8 cellular contexts compared by ENCODE assay signal in the genomic region with DNA sequence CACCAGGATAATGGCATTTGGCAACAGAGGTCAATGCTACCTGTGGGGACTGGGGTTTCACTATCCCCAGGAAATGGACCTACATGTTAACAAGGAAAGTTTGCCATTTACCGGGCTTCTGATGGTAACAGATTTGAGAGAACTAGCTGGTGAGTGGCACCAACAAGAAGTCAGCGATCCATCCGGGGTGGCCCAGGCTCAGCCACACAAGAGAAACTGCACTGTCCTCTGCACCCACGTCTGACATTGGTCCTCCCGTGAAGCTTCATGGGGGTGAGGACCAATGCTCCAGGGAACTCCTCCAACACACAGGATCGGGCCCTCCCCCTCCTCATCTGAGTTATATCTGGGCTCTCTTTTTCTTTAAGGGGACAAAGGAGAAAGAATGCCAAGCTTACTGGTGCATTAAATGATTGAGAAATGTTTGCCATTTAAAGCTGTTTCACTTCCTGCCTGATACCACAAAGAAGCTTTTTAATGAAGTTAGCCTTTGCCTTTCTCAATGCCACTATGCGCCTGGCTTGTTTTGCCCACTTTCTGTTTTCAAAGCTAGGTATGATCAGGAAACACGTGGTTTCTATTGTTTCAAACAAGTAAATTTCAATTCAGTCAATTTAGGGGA.
A peak's percentile ranks its signal among the peaks of the same experiment; 100 is the strongest.
DNase-seq lines count a peak whose midpoint lies in the region; ATAC-seq and TF ChIP-seq lines count a peak whose summit lies in the region.

No MANE protein-coding gene starts in this region.

- H3K9me3 Mint-ChIP-seq in activated T-helper 2 cell treated with anti-CD3 and anti-CD28 coated beads, Interferon-gamma antibody, Interleukin-2, Interleukin-4, amounts not matched to agents 10 μg/mL and 5 μg/mL and 100 μg/mL, durations not matched to agents 14 hours and 24 hours and 36 hours = no peaks in the 10 kb centered on the region

- peak overlapping the region; percentile 18 for H3K4me2 ChIP-seq in DND-41 (ENCODE audit: insufficient read depth, low read length)

- no peaks in the 10 kb centered on the region for H4K20me1 ChIP-seq in DND-41 (ENCODE audit: insufficient read depth, low read length)

- H3K79me2 ChIP-seq in DND-41 (ENCODE audit: insufficient read depth, low read length) = no peaks in the 10 kb centered on the region

- H3K27me3 ChIP-seq in DND-41 (ENCODE audit: insufficient read depth, low read length, poor library complexity) = no peaks in the 10 kb centered on the region

- peak overlapping the region; percentile 5 for H3K4me3 Mint-ChIP-seq in activated T-helper 2 cell treated with anti-CD3 and anti-CD28 coated beads, Interferon-gamma antibody, Interleukin-2, Interleukin-4, amounts not matched to agents 10 μg/mL and 5 μg/mL and 100 μg/mL, durations not matched to agents 14 hours and 24 hours and 36 hours (ENCODE audit: low read depth)

- peak overlapping the region; percentile 37 for H2AFZ ChIP-seq in DND-41 (ENCODE audit: low read depth, low read length)

- ATAC-seq in DND-41 (ENCODE audit: insufficient read depth, low read depth) (peak; percentile 78), GM19452 (IDR thresholded peaks at IDR 0.05; ENCODE audit: unreplicated experiment) (peak; percentile 54), HG03442 (IDR thresholded peaks at IDR 0.05; ENCODE audit: unreplicated experiment) (peak; percentile 46)

- H3K36me3 Mint-ChIP-seq in activated T-helper 2 cell treated with anti-CD3 and anti-CD28 coated beads, Interferon-gamma antibody, Interleukin-2, Interleukin-4, amounts not matched to agents 10 μg/mL and 5 μg/mL and 100 μg/mL, durations not matched to agents 14 hours and 24 hours and 36 hours (ENCODE audit: low read depth) = peaks cover 5% of the 10 kb centered on the region

- DNase-seq in DND-41 (peak; percentile 53), renal cortical epithelial cell (ENCODE audit: low read depth) (peak; percentile 98), NCI-H524 (lab: John Stamatoyannopoulos, UW) (no peak), GM19238 (ENCODE audit: insufficient read length, low spot score) (no peak), NCI-H1436 treated with DMSO at 0.1 percent for 48 hours (lab: John Stamatoyannopoulos, UW) (no peak)
- DNase-seq in activated T-helper 2 cell treated with anti-CD3 and anti-CD28 coated beads, Interferon-gamma antibody, Interleukin-2, Interleukin-4, amounts not matched to agents 10 μg/mL and 5 μg/mL and 100 μg/mL, durations not matched to agents 14 hours and 24 hours and 36 hours (ENCODE audit: low spot score) = no peak

- 0 out of 2 replicates have a peak overlapping the region, but pooled peaks have one; percentile 9 for H3K9ac ChIP-seq in DND-41 (ENCODE audit: low read depth, low read length)

- H3K4me1 Mint-ChIP-seq in activated T-helper 2 cell treated with anti-CD3 and anti-CD28 coated beads, Interferon-gamma antibody, Interleukin-2, Interleukin-4, amounts not matched to agents 10 μg/mL and 5 μg/mL and 100 μg/mL, durations not matched to agents 14 hours and 24 hours and 36 hours (ENCODE audit: low read depth) = peaks cover 79% of the 10 kb centered on the region

- H3K9me3 ChIP-seq in DND-41 (ENCODE audit: insufficient read depth, low read length, severe bottlenecking) = no peaks in the 10 kb centered on the region

- H3K27ac Mint-ChIP-seq in activated T-helper 2 cell treated with anti-CD3 and anti-CD28 coated beads, Interferon-gamma antibody, Interleukin-2, Interleukin-4, amounts not matched to agents 10 μg/mL and 5 μg/mL and 100 μg/mL, durations not matched to agents 14 hours and 24 hours and 36 hours = peak overlapping the region; percentile 72

- peak overlapping the region; percentile 74 for H3K27ac ChIP-seq in DND-41 (ENCODE audit: low read length)

- no peak for TF ChIP-seq CTCF in DND-41 (IDR thresholded peaks at IDR 0.05; ENCODE audit: borderline replicate concordance, extremely low read depth, low read length, poor library complexity, severe bottlenecking)

- H3K4me1 ChIP-seq in DND-41 (ENCODE audit: insufficient read depth, low read length) = peaks cover 23% of the 10 kb centered on the region

- no peaks in the 10 kb centered on the region for H3K36me3 ChIP-seq in DND-41 (ENCODE audit: insufficient read depth, low read length)

- intact Hi-C loops in activated T-helper 2 cell treated with anti-CD3 and anti-CD28 coated beads, Interferon-gamma antibody, Interleukin-2, Interleukin-4, amounts not matched to agents 10 μg/mL and 5 μg/mL and 100 μg/mL, durations not matched to agents 14 hours and 24 hours and 36 hours (cut with micrococcal nuclease) = loop anchor here (5.0 kb wide), 2 partner anchors 155 to 205 kb away; partner anchors contain the start of gene ID2

- no peaks in the 10 kb centered on the region for H3K27me3 Mint-ChIP-seq in activated T-helper 2 cell treated with anti-CD3 and anti-CD28 coated beads, Interferon-gamma antibody, Interleukin-2, Interleukin-4, amounts not matched to agents 10 μg/mL and 5 μg/mL and 100 μg/mL, durations not matched to agents 14 hours and 24 hours and 36 hours (ENCODE audit: low read depth)

- no peak overlapping the region for H3K4me3 ChIP-seq in DND-41 (ENCODE audit: low read depth in 1 of 2, low read length in 2 of 2)

Comparison
In these comparisons a context has a peak if more than half of its experiments do, and no peak if none do; other contexts are left out.
1. DNase-seq: peak in DND-41 (single experiment) and renal cortical epithelial cell (single experiment); none in activated T-helper 2 cell treated with anti-CD3 and anti-CD28 coated beads, Interferon-gamma antibody, Interleukin-2, Interleukin-4, amounts not matched to agents 10 μg/mL and 5 μg/mL and 100 μg/mL, durations not matched to agents 14 hours and 24 hours and 36 hours (single experiment), NCI-H524 (0 of 2), GM19238 (single experiment) and NCI-H1436 treated with DMSO at 0.1 percent for 48 hours (single experiment).
2. Peak in every context shown above with its lines, with median percentiles within 50 percentile points of each other: ATAC-seq.